8 cellular contexts compared by ENCODE assay signal in the genomic region with DNA sequence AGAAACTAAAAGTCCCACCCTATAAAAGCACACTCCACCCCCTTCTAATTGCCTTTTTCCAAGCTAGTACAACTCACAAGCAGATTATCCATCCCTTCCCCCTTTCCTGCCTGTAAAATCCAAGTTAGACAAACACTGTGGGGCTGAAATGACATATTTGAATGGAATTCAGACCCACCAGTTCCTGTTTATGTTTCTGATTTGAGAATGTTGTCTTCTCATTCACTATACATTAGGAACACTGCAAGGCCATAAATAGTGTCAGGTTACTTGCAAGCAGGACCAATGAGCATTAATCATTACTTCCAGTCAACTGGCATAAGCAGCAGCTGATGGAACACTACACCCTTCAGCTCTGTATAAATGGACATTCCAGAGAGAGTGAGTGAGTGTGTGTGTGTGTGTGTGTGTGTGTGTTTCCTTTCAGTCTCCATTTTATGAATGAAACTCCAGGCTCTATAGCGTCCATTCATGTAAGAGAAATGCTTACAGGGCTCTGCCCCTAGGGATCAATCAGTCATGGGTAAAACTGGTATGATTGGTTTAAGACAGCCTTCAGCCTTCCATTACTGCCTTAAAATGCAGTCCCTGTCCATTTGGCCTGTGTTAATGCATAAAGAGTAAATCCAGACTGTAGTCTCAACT.
DNase-seq lines count a peak whose midpoint lies in the region; ATAC-seq and TF ChIP-seq lines count a peak whose summit lies in the region.

No MANE protein-coding gene starts in this region.

- no peak for ATAC-seq in naive thymus-derived CD4-positive, alpha-beta T cell
- no peak for ATAC-seq in HG02571 (IDR thresholded peaks at IDR 0.05; ENCODE audit: unreplicated experiment)

- H3K27ac ChIP-seq in ascending aorta: peak overlapping the region; percentile 48 to 54
- H3K27ac ChIP-seq in naive thymus-derived CD4-positive, alpha-beta T cell (ENCODE audit: low read depth, low read length): no peak overlapping the region

- intact Hi-C loops in ascending aorta (cut with DNase I): loop anchor here (5.0 kb wide), 1 partner anchor 67 kb away; the partner anchor contains the start of gene ETV1
- intact Hi-C loops in naive thymus-derived CD4-positive, alpha-beta T cell (cut with micrococcal nuclease): no loop called here

- POLR2A ChIA-PET in naive thymus-derived CD4-positive, alpha-beta T cell (lab: Charles Lee): no interaction called here

- H3K36me3 ChIP-seq in ascending aorta: no peaks in the 10 kb centered on the region
- no peaks in the 10 kb centered on the region for H3K36me3 ChIP-seq in naive thymus-derived CD4-positive, alpha-beta T cell (ENCODE audit: control insufficient read depth in 2 of 3, insufficient read depth in 3 of 3, low read length in 3 of 3)

- H3K27me3 Mint-ChIP-seq in naive thymus-derived CD4-positive, alpha-beta T cell: no peaks in the 10 kb centered on the region
- H3K27me3 Mint-ChIP-seq in immature natural killer cell (ENCODE audit: low read depth in 3 of 3): peaks cover 0 to 2% (median 0%) of the 10 kb centered on the region in 3 donors

- no peaks in the 10 kb centered on the region for H3K9me3 ChIP-seq in ascending aorta
- no peaks in the 10 kb centered on the region for H3K9me3 ChIP-seq in naive thymus-derived CD4-positive, alpha-beta T cell (ENCODE audit: control insufficient read depth in 2 of 3, low read length in 3 of 3)

- H3K27me3 ChIP-seq in ascending aorta: no peaks in the 10 kb centered on the region
- no peaks in the 10 kb centered on the region for H3K27me3 ChIP-seq in naive thymus-derived CD4-positive, alpha-beta T cell (ENCODE audit: control insufficient read depth in 2 of 2, insufficient read depth in 2 of 2, low read length in 2 of 2)

- H3K27ac Mint-ChIP-seq in naive thymus-derived CD4-positive, alpha-beta T cell: no peak overlapping the region
- no peak overlapping the region for H3K27ac Mint-ChIP-seq in immature natural killer cell

- CTCF ChIA-PET in naive thymus-derived CD4-positive, alpha-beta T cell (lab: Charles Lee): no interaction called here

- peaks cover 0 to 2% (median 0%) of the 10 kb centered on the region in 7 donors for H3K4me1 Mint-ChIP-seq in naive thymus-derived CD4-positive, alpha-beta T cell
- H3K4me1 Mint-ChIP-seq in immature natural killer cell: no peaks in the 10 kb centered on the region

- no peak overlapping the region for H3K4me3 Mint-ChIP-seq in naive thymus-derived CD4-positive, alpha-beta T cell
- no peak overlapping the region for H3K4me3 Mint-ChIP-seq in immature natural killer cell

- H3K4me3 ChIP-seq in ascending aorta: no peak overlapping the region
- H3K4me3 ChIP-seq in naive thymus-derived CD4-positive, alpha-beta T cell (ENCODE audit: low read length): no peak overlapping the region

- H3K9me3 Mint-ChIP-seq in naive thymus-derived CD4-positive, alpha-beta T cell: peaks cover 0 to 7% (median 0%) of the 10 kb centered on the region in 11 donors
- no peaks in the 10 kb centered on the region for H3K9me3 Mint-ChIP-seq in immature natural killer cell

- TF ChIP-seq CTCF in ascending aorta (IDR thresholded peaks at IDR 0.05): no peak

- H3K4me1 ChIP-seq in ascending aorta: no peaks in the 10 kb centered on the region
- H3K4me1 ChIP-seq in naive thymus-derived CD4-positive, alpha-beta T cell (ENCODE audit: control insufficient read depth in 2 of 2, insufficient read depth in 2 of 2, low read length in 2 of 2): no peaks in the 10 kb centered on the region

- no peaks in the 10 kb centered on the region for H3K36me3 Mint-ChIP-seq in naive thymus-derived CD4-positive, alpha-beta T cell
- H3K36me3 Mint-ChIP-seq in immature natural killer cell: no peaks in the 10 kb centered on the region

- DNase-seq in DMS53 (lab: John Stamatoyannopoulos, UW) (peak; percentile 96), NCI-H2029 treated with DMSO at 0.1 percent for 48 hours (lab: John Stamatoyannopoulos, UW) (peak; percentile 70), ascending aorta (ENCODE audit: low spot score in 2 of 2) (peak in 1 of 2 donors; percentile 68), kidney glomerular epithelial cell (lab: John Stamatoyannopoulos, UW) (peak; percentile 95), immature natural killer cell (no peak)
- no peak for DNase-seq in activated effector memory CD4-positive, alpha-beta T cell treated with Interleukin-2 at 50 U/mL for 16 hours
- no peak for DNase-seq in naive thymus-derived CD4-positive, alpha-beta T cell

Comparison
In these comparisons a context has a peak if more than half of its experiments do, and no peak if none do; other contexts are left out.
1. DNase-seq: peak in DMS53 (single experiment), NCI-H2029 treated with DMSO at 0.1 percent for 48 hours (single experiment) and kidney glomerular epithelial cell (single experiment); none in activated effector memory CD4-positive, alpha-beta T cell treated with Interleukin-2 at 50 U/mL for 16 hours (single experiment), naive thymus-derived CD4-positive, alpha-beta T cell (0 of 9) and immature natural killer cell (0 of 3).